Comparison of ENCODE assay signal across 20 cellular contexts in genomic region chr11:75421035-75421602, GRCh38. TPM values are rescaled to one million over a fixed set of nuclear protein-coding genes. Genes with fewer than 3 reads are reported as not detected.
DNase-seq lines count a peak whose midpoint lies in the region; ATAC-seq and TF ChIP-seq lines count a peak whose summit lies in the region.
"Had no signal": no experiment of that assay in that cellular context is flagged by ENCODE, and none has a peak within 500 bp of the region (broad histone marks: within the 10 kb centered on the region; RNA-seq: fewer than 3 reads in every experiment).

No MANE protein-coding gene starts in this region.

- no peaks in the 10 kb centered on the region for H3K36me3 ChIP-seq in body of pancreas (replicated peaks in 1 of 2; ENCODE audit: insufficient read depth in 1 of 2, low read depth in 2 of 2)
- no peaks in the 10 kb centered on the region for H3K36me3 ChIP-seq in thoracic aorta
- H3K36me3 ChIP-seq: gastrocnemius medialis had no signal

- intact Hi-C loops in body of pancreas (cut with DNase I) = no loop called here

- H3K27ac ChIP-seq in body of pancreas (peak overlapping the region in 3 of 4 donors; percentile 15 to 51 (median 43)), thoracic aorta (peak overlapping the region; percentile 13 to 97)
- H3K27ac ChIP-seq: gastrocnemius medialis had no signal

- ATAC-seq in body of pancreas = no peak
- no peak for ATAC-seq in thoracic aorta (ENCODE audit: insufficient number of reproducible peaks, low FRiP score, low read depth)
- no peak for ATAC-seq in GM18861 (IDR thresholded peaks at IDR 0.05; ENCODE audit: unreplicated experiment)
- ATAC-seq: gastrocnemius medialis; sciatic nerve; stimulated activated naive B cell treated with anti-CD40 and anti-IgM and Interleukin-4, amounts not matched to agents 10 μg/mL and 1 μg/mL and 100 μg/mL, for 72 hours had no signal

- no peaks in the 10 kb centered on the region for H3K9me3 ChIP-seq in body of pancreas
- no peaks in the 10 kb centered on the region for H3K9me3 ChIP-seq in thoracic aorta
- H3K9me3 ChIP-seq: gastrocnemius medialis had no signal

- no peaks in the 10 kb centered on the region for H3K27me3 ChIP-seq in body of pancreas
- no peaks in the 10 kb centered on the region for H3K27me3 ChIP-seq in thoracic aorta (replicated peaks; ENCODE audit: insufficient read depth)
- H3K27me3 ChIP-seq: gastrocnemius medialis had no signal

- DNase-seq in DMS53 (lab: John Stamatoyannopoulos, UW) = peak; percentile 58
- no peak for DNase-seq in DMS53 treated with DMSO at 0.1 percent for 48 hours (lab: John Stamatoyannopoulos, UW; ENCODE audit: unreplicated experiment)
- DNase-seq in body of pancreas = no peak
- peak; percentile 45 for DNase-seq in midbrain (lab: John Stamatoyannopoulos, UW)
- DNase-seq in thoracic aorta (ENCODE audit: low spot score) = no peak
- DNase-seq in NCI-H128 (lab: John Stamatoyannopoulos, UW; ENCODE audit: unreplicated experiment) = no peak
- DNase-seq in NCI-H1694 treated with DMSO at 0.1 percent for 48 hours (lab: John Stamatoyannopoulos, UW) = no peak
- DNase-seq: activated CD4-positive, alpha-beta T cell treated with anti-CD3 and anti-CD28 coated beads, Interleukin-2, amount 10 ng/mL, durations not matched to agents 24 days and 14 days; amniotic stem cell; effector CD8-positive, alpha-beta T cell; gastrocnemius medialis; naive B cell; NCI-H1092; NCI-H226; RPMI8226; stimulated activated CD4-positive, alpha-beta T cell treated with anti-CD3 and anti-CD28 coated beads, Interleukin-4, amount 100 ng/mL, for 24 hours; stimulated activated naive B cell treated with anti-CD40 and anti-IgM and Interleukin-4, amounts not matched to agents 10 μg/mL and 1 μg/mL and 100 μg/mL, for 72 hours; T-helper 2 cell had no signal

- 77 to 86% methylated on average over 9 to 10 of the region's 11 CpGs for WGBS in body of pancreas, 2 donors

- no peak for TF ChIP-seq CTCF in body of pancreas (IDR thresholded peaks at IDR 0.05)
- no peak for TF ChIP-seq CTCF in thoracic aorta (IDR thresholded peaks at IDR 0.05)

- H3K4me1 ChIP-seq in body of pancreas (peaks cover 25% of the 10 kb centered on the region), thoracic aorta (ENCODE audit: control insufficient read depth in 1 of 2, low read depth in 2 of 2) (peaks cover 17 to 24% of the 10 kb centered on the region in 2 donors)
- H3K4me1 ChIP-seq: gastrocnemius medialis had no signal

- TF ChIP-seq POLR2A in body of pancreas (IDR thresholded peaks at IDR 0.05) = no peak

- H3K4me3 ChIP-seq in body of pancreas = no peak overlapping the region
- no peak overlapping the region for H3K4me3 ChIP-seq in thoracic aorta
- H3K4me3 ChIP-seq: gastrocnemius medialis had no signal

RNA-seq across cellular contexts. Expression of gene KLHL35, which starts 11.9 kb away (rescaled TPM):
- total RNA-seq in body of pancreas (1 to 10 TPM; 4.4 to 4.6 TPM), thoracic aorta (1 to 10 TPM; 6.8 to 7.9 TPM)

RNA-seq across cellular contexts. Expression of gene RPS3, which starts 21.8 kb away (rescaled TPM):
- total RNA-seq in body of pancreas = 1,000 to 10,000 TPM in 1 of 2 donors, 100 to 1,000 TPM in 1; 921 to 1,114 TPM
- total RNA-seq in thoracic aorta = 100 to 1,000 TPM; 560 to 708 TPM

Comparison
In these comparisons a context has a peak if more than half of its experiments do, and no peak if none do; other contexts are left out.
1. DNase-seq: peak in DMS53 (single experiment) and midbrain (single experiment); none in DMS53 treated with DMSO at 0.1 percent for 48 hours (single experiment), body of pancreas (0 of 4), thoracic aorta (single experiment), NCI-H128 (single experiment) and NCI-H1694 treated with DMSO at 0.1 percent for 48 hours (single experiment).